ENCODE assay signal across 18 cellular contexts in genomic region chr7:44743750-44744149, GRCh38. TPM values are rescaled to one million over a fixed set of nuclear protein-coding genes. Genes with fewer than 3 reads are reported as not detected.
A peak's percentile ranks its signal among the peaks of the same experiment; 100 is the strongest.
DNase-seq lines count a peak whose midpoint lies in the region; ATAC-seq, FAIRE-seq and TF ChIP-seq lines count a peak whose summit lies in the region.
"Had no signal": no experiment of that assay in that cellular context is flagged by ENCODE, and none has a peak within 500 bp of the region (broad histone marks: within the 10 kb centered on the region; RNA-seq: fewer than 3 reads in every experiment).

No MANE protein-coding gene starts in this region.

- no peak overlapping the region for H3K9ac ChIP-seq in mammary epithelial cell (ENCODE audit: insufficient read depth, low read length)

- 0% methylated on average over 1 of the region's 1 CpG for WGBS in mammary epithelial cell (ENCODE audit: low coverage, missing lambda C conversion rate)
- WGBS in mesodermal cell (ENCODE audit: insufficient coverage in 2 of 2), 2 experiments: 83% methylated on average over 1 of the region's 1 CpG; no CpG with 5 or more reads in 1 of the 2 experiments

- intact Hi-C loops in mammary epithelial cell (cut with micrococcal nuclease): no loop called here
- intact Hi-C loops in breast epithelium (cut with DNase I; ENCODE audit: low total_unique reads): no loop called here

- peak overlapping the region; percentile 46 for H3K27ac ChIP-seq in mammary epithelial cell (ENCODE audit: insufficient read depth, low read depth, low read length)
- H3K27ac ChIP-seq in breast epithelium: peak overlapping the region in 1 of 2 donors; percentile 23
- H3K27ac ChIP-seq in mesodermal cell (ENCODE audit: low read depth, low read length, severe bottlenecking): peak overlapping the region; percentile 30
- H3K27ac ChIP-seq in Peyer's patch: no peak overlapping the region
- H3K27ac ChIP-seq: SJSA1 had no signal

- ATAC-seq in activated CD4-positive, CD25-positive, alpha-beta regulatory T cell treated with anti-CD3 and anti-CD28 coated beads, Interleukin-2, amount 50 U/mL, for 24 hours: no peak

- H3K36me3 ChIP-seq in mammary epithelial cell (ENCODE audit: insufficient read depth, low read length) (no peaks in the 10 kb centered on the region), breast epithelium (no peaks in the 10 kb centered on the region), mesodermal cell (ENCODE audit: control insufficient read depth, insufficient read depth, low read length) (no peaks in the 10 kb centered on the region), Peyer's patch (no peaks in the 10 kb centered on the region)

- peak; percentile 46 for DNase-seq in mammary epithelial cell
- no peak for DNase-seq in breast epithelium (ENCODE audit: low spot score in 2 of 2)
- DNase-seq in dermis blood vessel endothelial cell: peak; percentile 29
- no peak for DNase-seq in Peyer's patch
- no peak for DNase-seq in D721Med (ENCODE audit: insufficient read length, low spot score)
- no peak for DNase-seq in stimulated activated naive CD4-positive, alpha-beta T cell (lab: John Stamatoyannopoulos, UW)
- DNase-seq: C1 segment of cervical spinal cord, Caco-2, DMS53, GOT3, NCI-H1436 treated with DMSO at 0.1 percent for 48 hours, NCI-H2081, NCI-H524, RPMI8226 had no signal

- peak overlapping the region; percentile 39 for H3K4me2 ChIP-seq in mammary epithelial cell (ENCODE audit: insufficient read depth, low read depth, low read length)

- TF ChIP-seq POLR2A in breast epithelium (IDR thresholded peaks at IDR 0.05) (no peak), Peyer's patch (IDR thresholded peaks at IDR 0.05) (no peak)

- H3K27me3 ChIP-seq in mammary epithelial cell (ENCODE audit: insufficient read depth, low read length) (no peaks in the 10 kb centered on the region), breast epithelium (no peaks in the 10 kb centered on the region), Peyer's patch (no peaks in the 10 kb centered on the region)
- H3K27me3 ChIP-seq: SJSA1 had no signal

- H3K9me3 ChIP-seq in mammary epithelial cell (replicated peaks; ENCODE audit: insufficient read depth, low read length) (no peaks in the 10 kb centered on the region), breast epithelium (no peaks in the 10 kb centered on the region), mesodermal cell (ENCODE audit: control insufficient read depth, low read length) (no peaks in the 10 kb centered on the region), Peyer's patch (no peaks in the 10 kb centered on the region)
- H3K9me3 ChIP-seq: Caco-2, SJSA1 had no signal

- no peaks in the 10 kb centered on the region for H3K79me2 ChIP-seq in mammary epithelial cell (ENCODE audit: insufficient read depth, low read length)

- in situ Hi-C loops in mammary epithelial cell (cut with MboI; ENCODE audit: low sequenced_read_pairs in 2 of 2): no loop called here

- H3K4me3 ChIP-seq in mammary epithelial cell (replicated peaks in 1 of 3; ENCODE audit: insufficient read depth in 1 of 3, low read depth in 2 of 3, low read length in 3 of 3) (no peak overlapping the region), breast epithelium (no peak overlapping the region), mesodermal cell (ENCODE audit: extremely low read depth, insufficient read depth, low read length, poor library complexity, severe bottlenecking) (no peak overlapping the region), Peyer's patch (no peak overlapping the region)
- H3K4me3 ChIP-seq: SJSA1 had no signal

- no peak for FAIRE-seq in D721Med (lab: Jason Lieb, UNC)
- FAIRE-seq: GM12891 had no signal

- H4K20me1 ChIP-seq in mammary epithelial cell (ENCODE audit: insufficient read depth, low read length): no peaks in the 10 kb centered on the region

- peak overlapping the region; percentile 83 for H2AFZ ChIP-seq in mammary epithelial cell (ENCODE audit: low read depth, low read length)

- H3K4me1 ChIP-seq in mammary epithelial cell (ENCODE audit: insufficient read depth, low read length) (peaks cover 20% of the 10 kb centered on the region), breast epithelium (no peaks in the 10 kb centered on the region), mesodermal cell (ENCODE audit: control insufficient read depth, insufficient read depth, low read length, poor library complexity, severe bottlenecking) (peaks cover 5% of the 10 kb centered on the region), Peyer's patch (peaks cover 0 to 3% (median 0%) of the 10 kb centered on the region in 4 donors)

- TF ChIP-seq CTCF in mammary epithelial cell (conservative IDR thresholded peaks at IDR 0.05 in 1 of 2, IDR thresholded peaks at IDR 0.05 in 1 of 2; ENCODE audit: extremely low read depth in 1 of 2, insufficient read depth in 1 of 2, low read depth in 1 of 2, low read length in 2 of 2) (no peak), breast epithelium (IDR thresholded peaks at IDR 0.05) (no peak), Peyer's patch (IDR thresholded peaks at IDR 0.05) (no peak), D721Med (IDR thresholded peaks at IDR 0.05; ENCODE audit: insufficient read depth, missing control alignments) (no peak)

- BruUV-seq in mammary epithelial cell (replicated peaks; lab: Mats Ljungman, UMichigan): no TSS peak

- CTCF ChIA-PET in mammary epithelial cell (lab: Charles Lee; ENCODE audit: low non-redundant PET): no interaction called here

- dilution Hi-C loops in mammary epithelial cell (cut with HindIII; ENCODE audit: low sequenced_read_pairs): no loop called here

RNA-seq across cellular contexts. Expression of gene ZMIZ2, which starts 4.9 kb away (rescaled TPM):
- total RNA-seq in mammary epithelial cell: 10 to 100 TPM in 1 of 2 donors, 1 to 10 TPM in 1; 8.0 to 55.6 TPM
- 6.0 TPM for polyA plus RNA-seq in mammary epithelial cell
- 5.7 TPM for polyA minus RNA-seq in mammary epithelial cell
- 10 to 100 TPM; 12.5 to 30.1 (median 23.6) TPM for total RNA-seq in breast epithelium
- 10.5 and 10.6 TPM in 2 replicates for total RNA-seq in dermis blood vessel endothelial cell
- polyA plus RNA-seq in mesodermal cell (2013, experiment 1 of 2): 41.6 TPM
- 33.6 TPM for polyA plus RNA-seq in mesodermal cell (2013, experiment 2 of 2)
- total RNA-seq in Peyer's patch: 100 to 1,000 TPM in 2 of 4 donors, 10 to 100 TPM in 2; 34.9 to 150 (median 93.3) TPM

RNA-seq across cellular contexts. Expression of gene PPIA, which starts 52.7 kb away (rescaled TPM):
- total RNA-seq in mammary epithelial cell (1,000 to 10,000 TPM; 1,812 to 2,252 TPM), breast epithelium (1,000 to 10,000 TPM; 1,127 to 1,313 (median 1,259) TPM), dermis blood vessel endothelial cell (3,103 and 4,000 TPM in 2 replicates), Peyer's patch (1,000 to 10,000 TPM in 1 of 4 donors, 100 to 1,000 TPM in 3; 565 to 1,018 (median 894) TPM)
- 7,269 TPM for polyA plus RNA-seq in mammary epithelial cell
- 2,221 TPM for polyA minus RNA-seq in mammary epithelial cell
- 2,690 TPM for polyA plus RNA-seq in mesodermal cell (2013, experiment 1 of 2)
- polyA plus RNA-seq in mesodermal cell (2013, experiment 2 of 2): 2,516 TPM

Comparison
In these comparisons a context has a peak if more than half of its experiments do, and no peak if none do; other contexts are left out.
1. DNase-seq: peak in mammary epithelial cell (single experiment) and dermis blood vessel endothelial cell (single experiment); none in breast epithelium (0 of 2), Peyer's patch (0 of 3), D721Med (single experiment) and stimulated activated naive CD4-positive, alpha-beta T cell (0 of 6).
2. H3K27ac ChIP-seq: peak in mammary epithelial cell (single experiment) and mesodermal cell (single experiment); none in Peyer's patch (0 of 4).